ENCODE assay signal across 1 cellular context in genomic region chr16:10787304-10787703, GRCh38.
TF ChIP-seq lines count a peak whose summit lies in the region.

No MANE protein-coding gene starts in this region.

TF ChIP-seq in K562, 482 proteins besides CTCF, POLR2A, EP300 and RAD21 (continued from another document):
- TF ChIP-seq AFF4 (CRISPR knock-in tag; IDR thresholded peaks at IDR 0.05) = no peak
- no peak for TF ChIP-seq ETS1 (conservative IDR thresholded peaks at IDR 0.05; ENCODE audit: control insufficient read depth, low read depth, low read length)
- TF ChIP-seq KAT7 (CRISPR knock-in tag; IDR thresholded peaks at IDR 0.05; ENCODE audit: borderline replicate concordance) = no peak
- no peak for TF ChIP-seq TRIM28 (IDR thresholded peaks at IDR 0.05)
- no peak for TF ChIP-seq DLX4 (CRISPR knock-in tag; IDR thresholded peaks at IDR 0.05)
- TF ChIP-seq ZNF24 (IDR thresholded peaks at IDR 0.05) = no peak
- TF ChIP-seq ILK (tag; IDR thresholded peaks at IDR 0.05; ENCODE audit: borderline replicate concordance, low read depth) = no peak
- peak; percentile 84 for TF ChIP-seq ZNF740 (CRISPR knock-in tag; IDR thresholded peaks at IDR 0.05)
- peak in 1 of 2 experiments; percentile 66; a peak in 1 of 4 replicates for TF ChIP-seq ZNF740 (tag; IDR thresholded peaks at IDR 0.05)
- TF ChIP-seq DACH1 (IDR thresholded peaks at IDR 0.05; ENCODE audit: partially characterized antibody) = no peak
- peak in 2 of 3 experiments; percentile 59 to 66 for TF ChIP-seq YY1 (IDR thresholded peaks at IDR 0.05; ENCODE audit: borderline replicate concordance in 1 of 3, control insufficient read depth in 1 of 3, extremely low read depth in 1 of 3, insufficient read depth in 3 of 3, insufficient read length in 1 of 3, insufficient replicate concordance in 2 of 3, low read depth in 1 of 3, low read length in 2 of 3)
- TF ChIP-seq CBFA2T2 (conservative IDR thresholded peaks at IDR 0.05) = no peak
- TF ChIP-seq USF2 (CRISPR knock-in tag; IDR thresholded peaks at IDR 0.05) = peak; percentile 72
- TF ChIP-seq ZBTB40 (IDR thresholded peaks at IDR 0.05) = no peak
- no peak for TF ChIP-seq ZBTB40 (CRISPR knock-in tag; IDR thresholded peaks at IDR 0.05)
- no peak for TF ChIP-seq PREB (CRISPR knock-in tag; IDR thresholded peaks at IDR 0.05)
- no peak for TF ChIP-seq CHCHD3 (CRISPR knock-in tag; IDR thresholded peaks at IDR 0.05)
- TF ChIP-seq ZNF280A (IDR thresholded peaks at IDR 0.05; ENCODE audit: low read depth, partially characterized antibody) = no peak
- no peak for TF ChIP-seq NCOR1 (IDR thresholded peaks at IDR 0.05)
- TF ChIP-seq HDGF (IDR thresholded peaks at IDR 0.05) = no peak
- no peak for TF ChIP-seq ZNF124 (CRISPR knock-in tag; IDR thresholded peaks at IDR 0.05)
- TF ChIP-seq RAD51 (IDR thresholded peaks at IDR 0.05; ENCODE audit: borderline replicate concordance, low read depth) = peak; percentile 49; the same call in 1 of the 2 replicates
- no peak for TF ChIP-seq SIN3A (IDR thresholded peaks at IDR 0.05; ENCODE audit: borderline replicate concordance in 2 of 2, control insufficient read depth in 1 of 2, low read depth in 2 of 2, low read length in 2 of 2)
- TF ChIP-seq MIER1 (IDR thresholded peaks at IDR 0.05; ENCODE audit: low read depth) = no peak
- peak; percentile 40; the same call in 1 of the 2 replicates for TF ChIP-seq PKNOX1 (IDR thresholded peaks at IDR 0.05)
- TF ChIP-seq ARID2 (IDR thresholded peaks at IDR 0.05) = no peak
- no peak for TF ChIP-seq HEY1 (CRISPR knock-in tag; IDR thresholded peaks at IDR 0.05; ENCODE audit: borderline replicate concordance)
- TF ChIP-seq GABPB2 (CRISPR knock-in tag; conservative IDR thresholded peaks at IDR 0.05) = no peak
- TF ChIP-seq ETV5 (CRISPR knock-in tag; IDR thresholded peaks at IDR 0.05; ENCODE audit: low read depth) = no peak
- TF ChIP-seq EP400 (IDR thresholded peaks at IDR 0.05) = no peak
- TF ChIP-seq CBFB (CRISPR knock-in tag; IDR thresholded peaks at IDR 0.05) = no peak
